ENCODE assay signal across 8 cellular contexts in the genomic region with DNA sequence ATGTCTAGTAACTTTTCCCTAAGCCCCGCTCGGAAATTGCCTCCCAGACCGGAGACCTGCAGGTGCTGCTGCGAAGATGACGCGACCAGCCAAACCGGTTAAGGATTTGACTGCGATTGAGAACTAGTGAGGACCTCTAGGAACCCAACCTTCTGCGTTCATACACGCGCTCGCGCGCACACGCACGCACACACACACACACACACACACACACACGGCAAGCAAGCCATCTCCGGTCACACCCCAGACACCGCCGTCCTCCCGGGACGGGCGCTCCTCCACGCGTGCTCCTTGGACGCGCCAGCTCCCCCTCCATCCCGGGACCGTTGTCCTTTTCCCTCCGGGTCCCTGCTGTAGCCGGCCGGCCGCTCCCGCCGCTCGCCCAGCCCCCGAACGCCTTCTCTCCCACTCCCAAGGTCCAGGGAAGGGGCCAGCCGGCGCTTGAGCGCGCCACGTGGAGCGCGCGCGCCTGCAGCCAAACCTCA. TPM values are rescaled to one million over a fixed set of nuclear protein-coding genes. Genes with fewer than 3 reads are reported as not detected.
DNase-seq lines count a peak whose midpoint lies in the region; ATAC-seq and TF ChIP-seq lines count a peak whose summit lies in the region.

No MANE protein-coding gene starts in this region.

- intact Hi-C loops in Right ventricle myocardium inferior (cut with DNase I) (loop anchor here (5.0 kb wide), 3 partner anchors 43 to 148 kb away; no protein-coding TSS in a partner anchor), cardiac septum (cut with DNase I) (loop anchor here (10.0 kb wide), 1 partner anchor 176 kb away; no protein-coding TSS in a partner anchor), colonic mucosa (cut with DNase I) (loop anchor here (5.0 kb wide), 2 partner anchors 57 to 108 kb away; a partner anchor contains a TSS)

- DNase-seq in Right ventricle myocardium inferior (ENCODE audit: missing footprints) (peak; percentile 73), cardiac septum (ENCODE audit: low spot score) (no peak), SK-N-SH (peak; percentile 73), colonic mucosa (peak; percentile 82), left kidney (ENCODE audit: low read depth, low spot score) (peak; percentile 87)
- peak; percentile 15 for DNase-seq in stimulated activated CD4-positive, alpha-beta T cell treated with anti-CD3 and anti-CD28 coated beads, Interleukin-4, amount 100 ng/mL, for 24 hours

- H3K36me3 ChIP-seq in HUES6 (ENCODE audit: control insufficient read depth, insufficient read depth, low read length) (no peaks in the 10 kb centered on the region), SK-N-SH (replicated peaks in 1 of 2; ENCODE audit: control insufficient read depth in 1 of 2, insufficient read depth in 2 of 2, low read length in 1 of 2) (no peaks in the 10 kb centered on the region), colonic mucosa (no peaks in the 10 kb centered on the region)

- H3K27me3 ChIP-seq in HUES6 (ENCODE audit: control insufficient read depth, insufficient read depth, low read length), result peaks cover 12% of the 10 kb centered on the region; the same call in 1 of the 2 replicates
- no peaks in the 10 kb centered on the region for H3K27me3 ChIP-seq in SK-N-SH (ENCODE audit: insufficient read depth)
- no peaks in the 10 kb centered on the region for H3K27me3 ChIP-seq in colonic mucosa

- H3K79me2 ChIP-seq in SK-N-SH (ENCODE audit: insufficient read depth), result peaks cover 24% of the 10 kb centered on the region

- H3K4me3 ChIP-seq in HUES6 (ENCODE audit: low read depth, low read length), result peak overlapping the region; percentile 79
- H3K4me3 ChIP-seq in SK-N-SH (ENCODE audit: low read depth in 2 of 2, low read length in 1 of 2), result peak overlapping the region; percentile 83 to 93
- peak overlapping the region; percentile 84 for H3K4me3 ChIP-seq in colonic mucosa

- no peak overlapping the region for H3K27ac ChIP-seq in HUES6 (ENCODE audit: low read depth, low read length)
- no peak overlapping the region for H3K27ac ChIP-seq in SK-N-SH (ENCODE audit: low read depth in 2 of 2, low read length in 1 of 2)
- no peak overlapping the region for H3K27ac ChIP-seq in colonic mucosa

- peaks cover 22% of the 10 kb centered on the region for H3F3A ChIP-seq in SK-N-SH (replicated peaks; ENCODE audit: insufficient read depth)

- CTCF ChIA-PET in SK-N-SH (lab: Yijun Ruan, JAX), result interaction anchor here (4.4 to 7.3 kb wide), 2 partner anchors 13 to 108 kb away, joined by 24 to 76 read pairs; no protein-coding TSS in a partner anchor

- peaks cover 6% of the 10 kb centered on the region; the same call in 1 of the 2 replicates for H3K4me1 ChIP-seq in HUES6 (ENCODE audit: control insufficient read depth, insufficient read depth, low read length)
- peaks cover 3 to 11% of the 10 kb centered on the region in 2 experiments; a peak in 3 of 4 replicates for H3K4me1 ChIP-seq in SK-N-SH (ENCODE audit: control insufficient read depth in 1 of 2, insufficient read depth in 2 of 2, low read depth in 1 of 2, low read length in 1 of 2)
- H3K4me1 ChIP-seq in colonic mucosa, result no peaks in the 10 kb centered on the region

- peak overlapping the region; percentile 84 for H3K4me2 ChIP-seq in SK-N-SH

- peak overlapping the region; percentile 43 for H3K9ac ChIP-seq in HUES6 (ENCODE audit: low read length)
- H3K9ac ChIP-seq in SK-N-SH, result no peak overlapping the region; the same call in 1 of the 2 replicates
- peak overlapping the region; percentile 61 to 79 for H3K9ac ChIP-seq in colonic mucosa (ENCODE audit: low read depth in 2 of 2, low read length in 2 of 2)

- WGBS in SK-N-SH (ENCODE audit: low lambda C conversion rate), result 11% methylated on average over 40 of the region's 47 CpGs

- TF ChIP-seq EP300 in SK-N-SH (IDR thresholded peaks at IDR 0.05; ENCODE audit: borderline replicate concordance in 1 of 2, low read depth in 1 of 2, low read length in 1 of 2), result no peak

- POLR2A ChIA-PET in SK-N-SH (lab: Yijun Ruan, JAX), result no interaction called here

- H3K9me2 ChIP-seq in SK-N-SH, result no peaks in the 10 kb centered on the region

- H4K20me1 ChIP-seq in SK-N-SH (ENCODE audit: insufficient read depth), result peaks cover 3% of the 10 kb centered on the region; the same call in 1 of the 2 replicates

- TF ChIP-seq CTCF in SK-N-SH (IDR thresholded peaks at IDR 0.05), result no peak
- TF ChIP-seq CTCF in colonic mucosa (IDR thresholded peaks at IDR 0.05), result no peak

- TF ChIP-seq RAD21 in SK-N-SH (IDR thresholded peaks at IDR 0.05; ENCODE audit: low read length), result no peak

- H3K9me3 ChIP-seq in HUES6 (ENCODE audit: control insufficient read depth, insufficient read depth, low read depth, low read length) (no peaks in the 10 kb centered on the region), SK-N-SH (no peaks in the 10 kb centered on the region), colonic mucosa (no peaks in the 10 kb centered on the region)

- H2AFZ ChIP-seq in SK-N-SH (ENCODE audit: low read depth), result peak overlapping the region; percentile 64; the same call in 1 of the 2 replicates

- peak; percentile 16 for ATAC-seq in Right ventricle myocardium inferior
- no peak for ATAC-seq in HG02798 (IDR thresholded peaks at IDR 0.05; ENCODE audit: poor library complexity, unreplicated experiment)

TF ChIP-seq in SK-N-SH, 30 proteins besides CTCF, POLR2A, EP300 and RAD21:
- TF ChIP-seq, protein P1, sequence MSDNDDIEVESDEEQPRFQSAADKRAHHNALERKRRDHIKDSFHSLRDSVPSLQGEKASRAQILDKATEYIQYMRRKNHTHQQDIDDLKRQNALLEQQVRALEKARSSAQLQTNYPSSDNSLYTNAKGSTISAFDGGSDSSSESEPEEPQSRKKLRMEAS (IDR thresholded peaks at IDR 0.05; ENCODE audit: low read depth), result peak; percentile 48
- TF ChIP-seq ELF1 (IDR thresholded peaks at IDR 0.05), result no peak
- peak; percentile 36 for TF ChIP-seq MXI1 (IDR thresholded peaks at IDR 0.05; ENCODE audit: low read depth, low read length)
TF ChIP-seq in SK-N-SH: peak in this region for 2.

RNA-seq across cellular contexts. Expression of a gene that starts 1.2 kb away (rescaled TPM):
- total RNA-seq in Right ventricle myocardium inferior (86.8 TPM), cardiac septum (84.9 TPM), colonic mucosa (10 to 100 TPM; 16.7 to 27.9 TPM)
- polyA plus RNA-seq in SK-N-SH (2012; rRNA removed), result 8.8 and 10.4 TPM in 2 replicates
- 6.4 and 6.6 TPM in 2 replicates for polyA plus RNA-seq in SK-N-SH (2012; cell fraction: cytosol; rRNA removed)
- 18.5 and 26.1 TPM in 2 replicates for polyA plus RNA-seq in SK-N-SH (2012; cell fraction: nucleus; rRNA removed)

RNA-seq across cellular contexts. Expression of a gene that starts 56.9 kb away (rescaled TPM):
- 126 TPM for total RNA-seq in Right ventricle myocardium inferior
- 127 TPM for total RNA-seq in cardiac septum
- polyA plus RNA-seq in SK-N-SH (2012; rRNA removed), result 73.7 and 76.9 TPM in 2 replicates
- 103 and 199 TPM in 2 replicates for polyA plus RNA-seq in SK-N-SH (2012; cell fraction: cytosol; rRNA removed)
- polyA plus RNA-seq in SK-N-SH (2012; cell fraction: nucleus; rRNA removed), result 24.3 and 32.0 TPM in 2 replicates
- 100 to 1,000 TPM; 118 to 157 TPM for total RNA-seq in colonic mucosa
